8 cellular contexts compared by ENCODE assay signal in genomic region chr5:98773464-98774191, GRCh38. TPM values are rescaled to one million over a fixed set of nuclear protein-coding genes. Genes with fewer than 3 reads are reported as not detected.
DNase-seq lines count a peak whose midpoint lies in the region; ATAC-seq and TF ChIP-seq lines count a peak whose summit lies in the region.

A gene with protein sequence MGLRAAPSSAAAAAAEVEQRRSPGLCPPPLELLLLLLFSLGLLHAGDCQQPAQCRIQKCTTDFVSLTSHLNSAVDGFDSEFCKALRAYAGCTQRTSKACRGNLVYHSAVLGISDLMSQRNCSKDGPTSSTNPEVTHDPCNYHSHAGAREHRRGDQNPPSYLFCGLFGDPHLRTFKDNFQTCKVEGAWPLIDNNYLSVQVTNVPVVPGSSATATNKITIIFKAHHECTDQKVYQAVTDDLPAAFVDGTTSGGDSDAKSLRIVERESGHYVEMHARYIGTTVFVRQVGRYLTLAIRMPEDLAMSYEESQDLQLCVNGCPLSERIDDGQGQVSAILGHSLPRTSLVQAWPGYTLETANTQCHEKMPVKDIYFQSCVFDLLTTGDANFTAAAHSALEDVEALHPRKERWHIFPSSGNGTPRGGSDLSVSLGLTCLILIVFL (plus strand): TSS chr5:98773663. CDS start chr5:98774071, 408 bp downstream.

- TF ChIP-seq CTCF in esophagus muscularis mucosa (IDR thresholded peaks at IDR 0.05) = no peak

- H3K36me3 ChIP-seq in HUES6 (ENCODE audit: control insufficient read depth, insufficient read depth, low read length) (no peaks in the 10 kb centered on the region), esophagus muscularis mucosa (peaks cover 0 to 6% (median 0%) of the 10 kb centered on the region in 4 donors), muscle layer of duodenum (ENCODE audit: control insufficient read depth in 1 of 2, insufficient read depth in 2 of 2, low read length in 2 of 2) (peaks cover 0 to 3% of the 10 kb centered on the region in 2 donors)

- ATAC-seq in GM21423 (IDR thresholded peaks at IDR 0.05; ENCODE audit: unreplicated experiment) = peak; percentile 84

- TF ChIP-seq POLR2A in esophagus muscularis mucosa (IDR thresholded peaks at IDR 0.05; ENCODE audit: low read depth) = peak; percentile 82

- H3K27ac ChIP-seq in HUES6 (ENCODE audit: low read depth, low read length) (peak within 1 kb of the TSS; percentile 88; the same call in 1 of the 2 replicates), esophagus muscularis mucosa (replicated peaks in 1 of 4) (peak within 1 kb of the TSS; percentile 93 to 94 (median 93)), muscle layer of duodenum (ENCODE audit: low read length) (peak within 1 kb of the TSS; percentile 92)

- TF ChIP-seq EP300 in esophagus muscularis mucosa (IDR thresholded peaks at IDR 0.05) = no peak

- H3K4me1 ChIP-seq in HUES6 (ENCODE audit: control insufficient read depth, insufficient read depth, low read length) = peaks cover 18% of the 10 kb centered on the region
- peaks cover 27 to 62% (median 44%) of the 10 kb centered on the region in 4 donors for H3K4me1 ChIP-seq in esophagus muscularis mucosa
- H3K4me1 ChIP-seq in muscle layer of duodenum (ENCODE audit: control insufficient read depth in 1 of 2, insufficient read depth in 2 of 2, low read length in 2 of 2) = peaks cover 9 to 33% of the 10 kb centered on the region in 2 donors

- H3K27me3 ChIP-seq in HUES6 (ENCODE audit: control insufficient read depth, insufficient read depth, low read length) (peaks cover 32% of the 10 kb centered on the region), esophagus muscularis mucosa (no peaks in the 10 kb centered on the region), muscle layer of duodenum (ENCODE audit: low read depth, low read length) (no peaks in the 10 kb centered on the region)

- no peaks in the 10 kb centered on the region for H3K9me3 ChIP-seq in HUES6 (ENCODE audit: control insufficient read depth, insufficient read depth, low read depth, low read length)
- no peaks in the 10 kb centered on the region for H3K9me3 ChIP-seq in esophagus muscularis mucosa
- H3K9me3 ChIP-seq in muscle layer of duodenum (ENCODE audit: control insufficient read depth in 1 of 2, low read length in 2 of 2) = no peaks in the 10 kb centered on the region

- H3K4me3 ChIP-seq in HUES6 (ENCODE audit: low read depth, low read length) (peak within 1 kb of the TSS; percentile 92), esophagus muscularis mucosa (peak within 1 kb of the TSS; percentile 81 to 94 (median 90)), muscle layer of duodenum (ENCODE audit: low read depth in 1 of 2, low read length in 2 of 2) (peak within 1 kb of the TSS; percentile 96 to 98)

- H3K9ac ChIP-seq in HUES6 (ENCODE audit: low read length) = peak within 1 kb of the TSS; percentile 94

- 0% methylated on average over 43 of the region's 84 CpGs for WGBS in esophagus muscularis mucosa

- DNase-seq in COR-L47 (lab: John Stamatoyannopoulos, UW) (peak; percentile 99), OCI-M1 (lab: John Stamatoyannopoulos, UW) (peak; percentile 78), activated T-helper 1 cell treated with Interleukin-2 at 50 U/mL for 16 hours (ENCODE audit: low read depth) (peak; percentile 80), esophagus muscularis mucosa (ENCODE audit: extremely low spot score) (peak; percentile 99)
- peak; percentile 74 for DNase-seq in stimulated activated CD8-positive, alpha-beta memory T cell treated with anti-CD3 and anti-CD28 coated beads, Interleukin-7, amount 100 ng/mL, for 24 hours (ENCODE audit: low read depth)

- intact Hi-C loops in esophagus muscularis mucosa (cut with DNase I) = loop anchor here (5.0 to 10.0 kb wide), 2 partner anchors 151 to 341 kb away; partner anchors contain the start of gene CHD1

RNA-seq across cellular contexts. Expression of the gene that starts here (rescaled TPM):
- 100 to 1,000 TPM; 145 to 198 (median 183) TPM for total RNA-seq in esophagus muscularis mucosa

Comparison
In these comparisons a context has a peak if more than half of its experiments do, and no peak if none do; other contexts are left out.
1. Peak in every context shown above with its lines: DNase-seq, ATAC-seq, H3K4me3 ChIP-seq and H3K27ac ChIP-seq.